8 cellular contexts compared by ENCODE assay signal in genomic region chr14:70941637-70942341, GRCh38. TPM values are rescaled to one million over a fixed set of nuclear protein-coding genes. Genes with fewer than 3 reads are reported as not detected.
DNase-seq lines count a peak whose midpoint lies in the region; ATAC-seq and TF ChIP-seq lines count a peak whose summit lies in the region.
"Not testable (repeated sequence)": the region's sequence is repeated elsewhere in the genome, so short reads cannot be mapped to it uniquely, and the experiment has no call there.

No MANE protein-coding gene starts in this region.

- peaks cover 42% of the 10 kb centered on the region for H3K9me3 Mint-ChIP-seq in activated CD4-positive, alpha-beta T cell treated with anti-CD3 and anti-CD28 coated beads, Interleukin-2, amount 10 ng/mL, durations not matched to agents 24 days and 14 days
- peaks cover 36% of the 10 kb centered on the region for H3K9me3 Mint-ChIP-seq in activated T-cell treated with anti-CD3 and anti-CD28 coated beads, Interleukin-2, amount 50 U/mL, for 24 hours
- H3K9me3 Mint-ChIP-seq in activated naive CD4-positive, alpha-beta T cell treated with anti-CD3 and anti-CD28 coated beads, Interleukin-2, amount 10 ng/mL, durations not matched to agents 7 days and 5 days = peaks cover 65% of the 10 kb centered on the region
- peaks cover 51 to 58% of the 10 kb centered on the region in 2 donors for H3K9me3 Mint-ChIP-seq in stimulated activated naive CD8-positive, alpha-beta T cell treated with anti-CD3 and anti-CD28 coated beads, Interleukin-15, amount 100 ng/mL, for 72 hours

- H3K27ac Mint-ChIP-seq in activated CD4-positive, alpha-beta T cell treated with anti-CD3 and anti-CD28 coated beads, Interleukin-2, amount 10 ng/mL, durations not matched to agents 24 days and 14 days = peak overlapping the region; percentile 86
- H3K27ac Mint-ChIP-seq in activated T-cell treated with anti-CD3 and anti-CD28 coated beads, Interleukin-2, amount 50 U/mL, for 24 hours = peak overlapping the region; percentile 84
- H3K27ac Mint-ChIP-seq in activated naive CD4-positive, alpha-beta T cell treated with anti-CD3 and anti-CD28 coated beads, Interleukin-2, amount 10 ng/mL, durations not matched to agents 7 days and 5 days = peak overlapping the region; percentile 96
- H3K27ac Mint-ChIP-seq in stimulated activated naive CD8-positive, alpha-beta T cell treated with anti-CD3 and anti-CD28 coated beads, Interleukin-15, amount 100 ng/mL, for 72 hours = not testable (repeated sequence)

- ATAC-seq in left cardiac atrium; psoas muscle; stimulated activated naive CD8-positive, alpha-beta T cell treated with anti-CD3 and anti-CD28 coated beads, Interleukin-15, amount 100 ng/mL, for 72 hours: not testable (repeated sequence)

- peak overlapping the region; percentile 70 for H3K4me3 Mint-ChIP-seq in activated CD4-positive, alpha-beta T cell treated with anti-CD3 and anti-CD28 coated beads, Interleukin-2, amount 10 ng/mL, durations not matched to agents 24 days and 14 days
- H3K4me3 Mint-ChIP-seq in activated T-cell treated with anti-CD3 and anti-CD28 coated beads, Interleukin-2, amount 50 U/mL, for 24 hours = peak overlapping the region; percentile 41
- H3K4me3 Mint-ChIP-seq in activated naive CD4-positive, alpha-beta T cell treated with anti-CD3 and anti-CD28 coated beads, Interleukin-2, amount 10 ng/mL, durations not matched to agents 7 days and 5 days = peak overlapping the region; percentile 34
- peak overlapping the region; percentile 41 to 44 for H3K4me3 Mint-ChIP-seq in stimulated activated naive CD8-positive, alpha-beta T cell treated with anti-CD3 and anti-CD28 coated beads, Interleukin-15, amount 100 ng/mL, for 72 hours

- H3K4me1 Mint-ChIP-seq in activated CD4-positive, alpha-beta T cell treated with anti-CD3 and anti-CD28 coated beads, Interleukin-2, amount 10 ng/mL, durations not matched to agents 24 days and 14 days = peaks cover 49% of the 10 kb centered on the region
- H3K4me1 Mint-ChIP-seq in activated T-cell treated with anti-CD3 and anti-CD28 coated beads, Interleukin-2, amount 50 U/mL, for 24 hours (ENCODE audit: low read depth) = peaks cover 86% of the 10 kb centered on the region
- H3K4me1 Mint-ChIP-seq in activated naive CD4-positive, alpha-beta T cell treated with anti-CD3 and anti-CD28 coated beads, Interleukin-2, amount 10 ng/mL, durations not matched to agents 7 days and 5 days = peaks cover 57% of the 10 kb centered on the region
- H3K4me1 Mint-ChIP-seq in stimulated activated naive CD8-positive, alpha-beta T cell treated with anti-CD3 and anti-CD28 coated beads, Interleukin-15, amount 100 ng/mL, for 72 hours = peaks cover 52% of the 10 kb centered on the region

- H3K27me3 Mint-ChIP-seq in activated CD4-positive, alpha-beta T cell treated with anti-CD3 and anti-CD28 coated beads, Interleukin-2, amount 10 ng/mL, durations not matched to agents 24 days and 14 days; activated T-cell treated with anti-CD3 and anti-CD28 coated beads, Interleukin-2, amount 50 U/mL, for 24 hours; activated naive CD4-positive, alpha-beta T cell treated with anti-CD3 and anti-CD28 coated beads, Interleukin-2, amount 10 ng/mL, durations not matched to agents 7 days and 5 days; stimulated activated naive CD8-positive, alpha-beta T cell treated with anti-CD3 and anti-CD28 coated beads, Interleukin-15, amount 100 ng/mL, for 72 hours: not testable (repeated sequence)

- not testable (repeated sequence) for TF ChIP-seq POLR2A in Peyer's patch (IDR thresholded peaks at IDR 0.05)

- not testable (repeated sequence) for H3K4me3 ChIP-seq in Peyer's patch, psoas muscle

- H3K9me3 ChIP-seq in Peyer's patch (peaks cover 0 to 11% (median 4%) of the 10 kb centered on the region in 4 donors), psoas muscle (peaks cover 12% of the 10 kb centered on the region)

- H3K27ac ChIP-seq in Peyer's patch = peak overlapping the region in 2 of 4 donors; percentile 47 to 55
- not testable (repeated sequence) for H3K27ac ChIP-seq in psoas muscle

- H3K36me3 Mint-ChIP-seq in activated CD4-positive, alpha-beta T cell treated with anti-CD3 and anti-CD28 coated beads, Interleukin-2, amount 10 ng/mL, durations not matched to agents 24 days and 14 days (ENCODE audit: low read depth) = peaks cover 78% of the 10 kb centered on the region
- peaks cover 83% of the 10 kb centered on the region for H3K36me3 Mint-ChIP-seq in activated T-cell treated with anti-CD3 and anti-CD28 coated beads, Interleukin-2, amount 50 U/mL, for 24 hours (ENCODE audit: low read depth)
- H3K36me3 Mint-ChIP-seq in activated naive CD4-positive, alpha-beta T cell treated with anti-CD3 and anti-CD28 coated beads, Interleukin-2, amount 10 ng/mL, durations not matched to agents 7 days and 5 days = peaks cover 84% of the 10 kb centered on the region

- DNase-seq in Peyer's patch (peak in 2 of 3 donors; percentile 70 to 89), left cardiac atrium (peak; percentile 25), psoas muscle (peak; percentile 15 to 57)
- DNase-seq in activated CD4-positive, alpha-beta T cell treated with anti-CD3 and anti-CD28 coated beads, Interleukin-2, amount 10 ng/mL, durations not matched to agents 24 days and 14 days = peak; percentile 94
- peak; percentile 69 for DNase-seq in activated T-cell treated with anti-CD3 and anti-CD28 coated beads, Interleukin-2, amount 50 U/mL, for 24 hours
- DNase-seq in activated naive CD4-positive, alpha-beta T cell treated with anti-CD3 and anti-CD28 coated beads, Interleukin-2, amount 10 ng/mL, durations not matched to agents 7 days and 5 days = peak; percentile 91
- peak in 2 of 3 donors; percentile 30 to 44 for DNase-seq in stimulated activated CD4-positive, alpha-beta T cell treated with anti-CD3 and anti-CD28 coated beads, TNF-alpha, amount 100 ng/mL, for 48 hours (ENCODE audit: low read depth in 3 of 3)
- peak; percentile 10 to 53 for DNase-seq in stimulated activated naive CD8-positive, alpha-beta T cell treated with anti-CD3 and anti-CD28 coated beads, Interleukin-15, amount 100 ng/mL, for 72 hours

- TF ChIP-seq CTCF in Peyer's patch (IDR thresholded peaks at IDR 0.05) = peak in 1 of 6 experiments; percentile 2
- TF ChIP-seq CTCF in psoas muscle (IDR thresholded peaks at IDR 0.05) = not testable (repeated sequence)

- CTCF ChIA-PET in activated naive CD4-positive, alpha-beta T cell treated with anti-CD3 and anti-CD28 coated beads, Interleukin-2, amount 10 ng/mL, durations not matched to agents 7 days and 5 days (lab: Charles Lee) = interaction anchor here (0.9 to 2.4 kb wide), 10 partner anchors 11 to 123 kb away, joined by 3 to 9 read pairs (median 5); partner anchors contain the start of gene PCNX1

- not testable (repeated sequence) for H3K4me1 ChIP-seq in Peyer's patch, psoas muscle

- not testable (repeated sequence) for H3K36me3 ChIP-seq in Peyer's patch; psoas muscle (ENCODE audit: insufficient read depth in 1 of 2, low read depth in 1 of 2)

- WGBS in psoas muscle, 3 donors = 91 to 94% (median 93%) methylated on average over 14 to 15 of the region's 15 CpGs

- not testable (repeated sequence) for H3K27me3 ChIP-seq in Peyer's patch; psoas muscle (ENCODE audit: insufficient read depth in 3 of 3, low read length in 2 of 3)

- intact Hi-C loops in activated CD4-positive, alpha-beta T cell treated with anti-CD3 and anti-CD28 coated beads, Interleukin-2, amount 10 ng/mL, durations not matched to agents 24 days and 14 days (cut with micrococcal nuclease); left cardiac atrium (cut with DNase I); psoas muscle (cut with DNase I): not testable (repeated sequence)

RNA-seq across cellular contexts. Expression of gene PCNX1, which starts 34.5 kb away (rescaled TPM):
- total RNA-seq in Peyer's patch (100 to 1,000 TPM in 1 of 4 donors, 10 to 100 TPM in 3; 62.7 to 136 (median 90.5) TPM), left cardiac atrium (10 to 100 TPM; 31.0 to 44.1 TPM), psoas muscle (10 to 100 TPM; 29.1 to 48.1 (median 41.4) TPM)
- total RNA-seq in activated CD4-positive, alpha-beta T cell treated with anti-CD3 and anti-CD28 coated beads, Interleukin-2, amount 10 ng/mL, durations not matched to agents 24 days and 14 days = 45.5 and 56.0 TPM in 2 replicates
- 10 to 100 TPM in 1 of 3 donors, 1 to 10 TPM in 2; 5.2 to 11.7 (median 5.4) TPM for polyA plus RNA-seq in psoas muscle

Comparison
In these comparisons a context has a peak if more than half of its experiments do, and no peak if none do; other contexts are left out.
1. DNase-seq: peak in every context shown above with its lines; median percentile 94 in activated CD4-positive, alpha-beta T cell treated with anti-CD3 and anti-CD28 coated beads, Interleukin-2, amount 10 ng/mL, durations not matched to agents 24 days and 14 days; 91 in activated naive CD4-positive, alpha-beta T cell treated with anti-CD3 and anti-CD28 coated beads, Interleukin-2, amount 10 ng/mL, durations not matched to agents 7 days and 5 days; 80 in Peyer's patch; 69 in activated T-cell treated with anti-CD3 and anti-CD28 coated beads, Interleukin-2, amount 50 U/mL, for 24 hours; 37 in stimulated activated CD4-positive, alpha-beta T cell treated with anti-CD3 and anti-CD28 coated beads, TNF-alpha, amount 100 ng/mL, for 48 hours; 36 in psoas muscle; 32 in stimulated activated naive CD8-positive, alpha-beta T cell treated with anti-CD3 and anti-CD28 coated beads, Interleukin-15, amount 100 ng/mL, for 72 hours; 25 in left cardiac atrium.